Comparison of ENCODE assay signal across 26 cellular contexts in the genomic region with DNA sequence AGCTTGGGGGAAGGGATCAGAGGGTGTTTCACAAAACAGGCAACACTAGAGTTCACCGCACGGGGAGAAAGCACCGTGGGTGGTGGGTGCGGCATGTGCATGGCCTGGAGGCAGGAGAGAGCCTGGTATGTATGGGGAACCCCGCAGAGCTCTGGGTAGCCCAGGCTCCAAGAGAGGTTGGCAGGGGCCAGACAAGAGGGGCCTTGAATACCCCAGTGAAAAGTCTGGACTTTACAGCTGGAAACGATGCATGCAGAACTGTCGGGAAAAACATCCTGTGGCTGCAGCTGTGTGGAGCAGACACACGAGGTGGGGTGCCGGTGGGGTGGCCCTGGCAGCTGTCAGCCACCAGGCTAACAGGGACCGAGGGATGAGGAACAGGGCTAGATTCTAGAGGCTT. TPM values are rescaled to one million over a fixed set of nuclear protein-coding genes. Genes with fewer than 3 reads are reported as not detected.
"Had no signal": no experiment of that assay in that cellular context is flagged by ENCODE, and none has a peak within 500 bp of the region (broad histone marks: within the 10 kb centered on the region; RNA-seq: fewer than 3 reads in every experiment).

No MANE protein-coding gene starts in this region.

- H3K27ac Mint-ChIP-seq: activated CD4-positive, alpha-beta memory T cell treated with anti-CD3 and anti-CD28 coated beads for 36 hours; activated naive CD4-positive, alpha-beta T cell treated with anti-CD3 and anti-CD28 coated beads for 36 hours; activated naive CD8-positive, alpha-beta T cell; activated T-helper 17 cell treated with anti-CD3 and anti-CD28 coated beads, Interleukin-2, amount 50 U/mL, for 72 hours; T-helper 1 cell treated with Interleukin-12 subunit alpha and Interleukin-12 subunit beta and Interleukin-4 antibody, amounts not matched to agents 30 μg/mL and 1 μg/mL, for 36 hours; WTC11 had no signal

- H3K4me3 ChIP-seq: Peyer's patch had no signal

- H3K4me3 Mint-ChIP-seq: activated CD4-positive, alpha-beta memory T cell treated with anti-CD3 and anti-CD28 coated beads for 36 hours; activated naive CD4-positive, alpha-beta T cell treated with anti-CD3 and anti-CD28 coated beads for 36 hours; activated naive CD8-positive, alpha-beta T cell; activated T-helper 17 cell treated with anti-CD3 and anti-CD28 coated beads, Interleukin-2, amount 50 U/mL, for 72 hours; brain; central memory CD8-positive, alpha-beta T cell; T-helper 1 cell treated with Interleukin-12 subunit alpha and Interleukin-12 subunit beta and Interleukin-4 antibody, amounts not matched to agents 30 μg/mL and 1 μg/mL, for 36 hours; WTC11 had no signal

- DNase-seq: activated CD4-positive, alpha-beta memory T cell treated with anti-CD3 and anti-CD28 coated beads for 36 hours; activated CD4-positive, alpha-beta T cell treated with anti-CD3 and anti-CD28 coated beads for 48 hours; activated CD4-positive, CD25-positive, alpha-beta regulatory T cell treated with anti-CD3 and anti-CD28 coated beads, Interleukin-2, amount 50 U/mL, for 72 hours; activated gamma-delta T cell; activated naive CD4-positive, alpha-beta T cell treated with anti-CD3 and anti-CD28 coated beads for 36 hours; activated T-cell treated with anti-CD3 and anti-CD28 coated beads for 4 hours; activated T-cell treated with anti-CD3 and anti-CD28 coated beads, Interleukin-2, amount 50 U/mL, for 48 hours; amygdala; Kasumi-1; KBM-7; NCI-H1092; NCI-H1930; NCI-H2171; NCI-H2227 treated with DMSO at 0.1 percent for 48 hours; NCI-H510A; Peyer's patch; SHP77 had no signal

- H3K36me3 ChIP-seq: Peyer's patch had no signal

- ATAC-seq: activated T-helper 17 cell treated with anti-CD3 and anti-CD28 coated beads, Interleukin-2, amount 50 U/mL, for 72 hours; WTC11 had no signal

- H3K4me1 Mint-ChIP-seq: activated T-helper 17 cell treated with anti-CD3 and anti-CD28 coated beads, Interleukin-2, amount 50 U/mL, for 72 hours; central memory CD8-positive, alpha-beta T cell had no signal

- H3K27ac ChIP-seq: Peyer's patch, RWPE1 had no signal

- H3K9me3 Mint-ChIP-seq: central memory CD8-positive, alpha-beta T cell had no signal

- H3K27me3 ChIP-seq: Peyer's patch had no signal

- H3K9me3 ChIP-seq: Peyer's patch had no signal

- H3K4me1 ChIP-seq: Peyer's patch had no signal

RNA-seq across cellular contexts. Expression of a gene that starts 6.8 kb away (rescaled TPM):
- total RNA-seq: activated CD4-positive, alpha-beta memory T cell treated with anti-CD3 and anti-CD28 coated beads for 36 hours; activated CD8-positive, alpha-beta memory T cell treated with anti-CD3 and anti-CD28 coated beads for 36 hours; activated naive CD4-positive, alpha-beta T cell treated with anti-CD3 and anti-CD28 coated beads for 36 hours; activated T-helper 17 cell treated with anti-CD3 and anti-CD28 coated beads, Interleukin-2, amount 50 U/mL, for 72 hours; M059J had no signal
